8 cellular contexts compared by ENCODE assay signal in genomic region chr5:75265731-75266130, GRCh38. TPM values are rescaled to one million over a fixed set of nuclear protein-coding genes. Genes with fewer than 3 reads are reported as not detected.
A peak's percentile ranks its signal among the peaks of the same experiment; 100 is the strongest.
DNase-seq lines count a peak whose midpoint lies in the region; ATAC-seq, FAIRE-seq and TF ChIP-seq lines count a peak whose summit lies in the region.

No MANE protein-coding gene starts in this region.

- FAIRE-seq in A549 (lab: Jason Lieb, UNC), result no peak

- intact Hi-C loops in transverse colon (cut with DNase I; ENCODE audit: low total_unique reads), result no loop called here

- POLR2A ChIA-PET in A549 (lab: Yijun Ruan, JAX), result no interaction called here

- H3K4me3 ChIP-seq in A549 (no peak overlapping the region), fibroblast of villous mesenchyme (ENCODE audit: low read depth, low read length) (no peak overlapping the region), transverse colon (no peak overlapping the region)

- no peak overlapping the region for H3K27ac ChIP-seq in A549
- peak overlapping the region; percentile 51 to 69 (median 64) for H3K27ac ChIP-seq in transverse colon

- peak; percentile 21 to 50 for DNase-seq in A549 (ENCODE audit: low read depth in 1 of 2, low spot score in 1 of 2)
- DNase-seq in GM10266 (ENCODE audit: extremely low spot score), result no peak
- DNase-seq in SK-MEL-5 (ENCODE audit: low read depth, low spot score), result peak; percentile 69
- DNase-seq in fibroblast of villous mesenchyme (ENCODE audit: low read depth), result peak; percentile 55
- no peak for DNase-seq in transverse colon
- DNase-seq in activated CD4-positive, alpha-beta T cell treated with anti-CD3 and anti-CD28 coated beads for 48 hours, result no peak
- no peak for DNase-seq in stimulated activated CD4-positive, alpha-beta T cell treated with anti-CD3 and anti-CD28 coated beads, Interleukin-4, amount 100 ng/mL, for 4 hours

- no peak overlapping the region for H3K4me2 ChIP-seq in A549

- TF ChIP-seq EP300 in A549 (IDR thresholded peaks at IDR 0.05), result no peak
- no peak for TF ChIP-seq EP300 in transverse colon (IDR thresholded peaks at IDR 0.05; ENCODE audit: low read depth)

- CTCF ChIA-PET in A549 (lab: Yijun Ruan, JAX), result interaction anchor here (0.7 to 2.2 kb wide), 12 partner anchors 9 to 592 kb away, joined by 3 to 15 read pairs (median 4); partner anchors contain the start of gene GCNT4

- peak; percentile 70 to 79; a peak in 5 of 6 replicates for ATAC-seq in A549
- no peak for ATAC-seq in HG03342 (IDR thresholded peaks at IDR 0.05; ENCODE audit: unreplicated experiment)

- H3K36me3 ChIP-seq in transverse colon, result no peaks in the 10 kb centered on the region

- H3K9me3 ChIP-seq in A549 (no peaks in the 10 kb centered on the region), transverse colon (no peaks in the 10 kb centered on the region)

- H3K4me1 ChIP-seq in A549, result peaks cover 4% of the 10 kb centered on the region; the same call in 1 of the 3 replicates
- H3K4me1 ChIP-seq in transverse colon, result peaks cover 0 to 42% (median 19%) of the 10 kb centered on the region in 4 donors

- TF ChIP-seq RAD21 in A549 (conservative IDR thresholded peaks at IDR 0.05 in 1 of 2, IDR thresholded peaks at IDR 0.05 in 1 of 2), result peak; percentile 78 to 81

- no peaks in the 10 kb centered on the region for H3K27me3 ChIP-seq in transverse colon

- WGBS in A549 (ENCODE audit: missing lambda C conversion rate), result 39% methylated on average over 2 of the region's 2 CpGs
- WGBS in transverse colon (ENCODE audit: low coverage in 1 of 2), 2 donors, result 0 to 15% methylated on average over 1 to 2 of the region's 2 CpGs

- TF ChIP-seq CTCF in A549 (IDR thresholded peaks at IDR 0.05) (peak; percentile 70), GM10266 (IDR thresholded peaks at IDR 0.05; ENCODE audit: control insufficient read depth, insufficient read depth, low read depth, missing control alignments) (peak; percentile 11), fibroblast of villous mesenchyme (IDR thresholded peaks at IDR 0.05; ENCODE audit: insufficient read depth, low read depth, low read length) (peak; percentile 68), transverse colon (IDR thresholded peaks at IDR 0.05) (peak; percentile 23 to 63 (median 50))

- TF ChIP-seq POLR2A in A549 (IDR thresholded peaks at IDR 0.05; ENCODE audit: low read length) (no peak), transverse colon (IDR thresholded peaks at IDR 0.05) (no peak)

- in situ Hi-C loops in SK-MEL-5 (cut with HindIII; ENCODE audit: low pct_unique_long_range_greater_than_20kb, low sequenced_read_pairs) (no loop called here), transverse colon (cut with MboI; ENCODE audit: low pct_ligation_motif_present in 1 of 4, low pct_unique_long_range_greater_than_20kb in 1 of 4, low sequenced_read_pairs in 3 of 4) (no loop called here)

TF ChIP-seq in A549, 52 proteins besides CTCF, POLR2A, EP300 and RAD21:
- TF ChIP-seq CEBPB (IDR thresholded peaks at IDR 0.05), result no peak
- TF ChIP-seq SMC3 (IDR thresholded peaks at IDR 0.05), result peak; percentile 57
- no peak for TF ChIP-seq HOXB5 (CRISPR knock-in tag; IDR thresholded peaks at IDR 0.05)
TF ChIP-seq in A549: peak in this region for 1.

RNA-seq across cellular contexts. Expression of gene ANKRD31, which starts 29.1 kb away (rescaled TPM):
- 0.34 and 0.49 TPM in 2 replicates for polyA plus RNA-seq in A549 (2011; rRNA removed)
- polyA plus RNA-seq in A549 (2012; cell fraction: cytosol; rRNA removed), result 0.03 TPM in 2 replicates
- polyA plus RNA-seq in A549 (2012; cell fraction: nucleus; rRNA removed), result 0.02 TPM in 2 replicates
- 0.12 to 0.15 TPM (median 0.15 TPM) in 3 replicates for polyA plus RNA-seq in A549 (2017; fragmentation: RNase III; extraction: RNeasy Plus Mini Kit Qiagen cat#74134 plus additional on column Dnase treatment)
- polyA minus RNA-seq in A549 (2011; rRNA and poly(A)+ RNA removed), result 0.21 and 0.34 TPM in 2 replicates
- total RNA-seq in SK-MEL-5 (2014; rRNA removed; shearing (Covaris generic)), result 0.69 and 0.75 TPM in 2 replicates
- 0.21 and 0.44 TPM in 2 replicates for polyA plus RNA-seq in SK-MEL-5 (2015; cell fraction: cytosol; rRNA removed)
- 1.1 and 1.2 TPM in 2 replicates for polyA plus RNA-seq in SK-MEL-5 (2015; cell fraction: nucleus; rRNA removed)
- total RNA-seq in fibroblast of villous mesenchyme, result under 0.01 and 0.32 TPM in 2 replicates
- total RNA-seq in transverse colon, result under 1 TPM in 1 of 4 donors, not detected in 3; 0.16 TPM

Comparison
In these comparisons a context has a peak if more than half of its experiments do, and no peak if none do; other contexts are left out.
1. DNase-seq: peak in A549 (2 of 2), SK-MEL-5 (single experiment) and fibroblast of villous mesenchyme (single experiment); none in GM10266 (single experiment), transverse colon (single experiment), activated CD4-positive, alpha-beta T cell treated with anti-CD3 and anti-CD28 coated beads for 48 hours (single experiment) and stimulated activated CD4-positive, alpha-beta T cell treated with anti-CD3 and anti-CD28 coated beads, Interleukin-4, amount 100 ng/mL, for 4 hours (0 of 2).
2. H3K27ac ChIP-seq: peak in transverse colon (4 of 4); none in A549 (0 of 2).
3. CTCF ChIP-seq: peak in every context shown above with its lines; median percentile 70 in A549; 68 in fibroblast of villous mesenchyme; 50 in transverse colon; 11 in GM10266.